In the genomic region with DNA sequence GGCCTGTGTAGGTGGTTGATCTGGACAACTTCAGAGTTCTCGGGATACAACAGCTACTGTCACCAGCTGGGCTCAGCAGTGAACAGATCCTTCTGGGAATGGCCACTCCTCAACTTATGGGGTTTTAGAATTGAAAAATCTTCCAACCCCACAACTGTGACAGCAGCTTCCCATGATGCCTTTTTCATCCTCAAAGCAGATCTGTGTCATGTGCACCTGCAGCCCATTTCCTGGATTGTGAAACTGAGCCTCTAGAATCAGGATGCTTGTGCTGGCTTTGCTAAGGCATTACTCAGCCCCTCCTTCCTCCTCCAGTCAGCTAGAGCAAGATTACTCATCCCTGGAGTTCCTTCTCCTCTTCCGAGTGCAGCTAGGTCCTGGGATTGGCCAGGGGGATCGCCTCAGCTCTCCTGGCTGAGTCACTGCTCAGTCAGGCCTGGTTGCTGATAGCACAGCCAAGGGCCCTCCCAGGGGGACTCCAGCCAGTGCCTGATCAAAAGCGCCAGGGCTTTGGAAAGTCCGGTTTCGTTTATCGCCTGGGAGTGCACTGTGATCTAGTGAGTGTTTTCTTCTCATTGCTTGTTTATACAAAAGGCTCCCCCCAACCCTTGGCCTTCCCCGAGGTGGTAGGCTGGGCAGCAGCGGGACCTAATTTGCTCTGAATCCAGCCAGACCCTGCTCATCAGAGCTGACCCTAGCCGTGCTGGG, we compare ENCODE assay signal across 1 cellular context.
TF ChIP-seq lines count a peak whose summit lies in the region.

No MANE protein-coding gene starts in this region.

TF ChIP-seq in GM23338, 12 proteins besides CTCF, POLR2A, EP300 and RAD21 (continued from another document):
- TF ChIP-seq, protein P1, sequence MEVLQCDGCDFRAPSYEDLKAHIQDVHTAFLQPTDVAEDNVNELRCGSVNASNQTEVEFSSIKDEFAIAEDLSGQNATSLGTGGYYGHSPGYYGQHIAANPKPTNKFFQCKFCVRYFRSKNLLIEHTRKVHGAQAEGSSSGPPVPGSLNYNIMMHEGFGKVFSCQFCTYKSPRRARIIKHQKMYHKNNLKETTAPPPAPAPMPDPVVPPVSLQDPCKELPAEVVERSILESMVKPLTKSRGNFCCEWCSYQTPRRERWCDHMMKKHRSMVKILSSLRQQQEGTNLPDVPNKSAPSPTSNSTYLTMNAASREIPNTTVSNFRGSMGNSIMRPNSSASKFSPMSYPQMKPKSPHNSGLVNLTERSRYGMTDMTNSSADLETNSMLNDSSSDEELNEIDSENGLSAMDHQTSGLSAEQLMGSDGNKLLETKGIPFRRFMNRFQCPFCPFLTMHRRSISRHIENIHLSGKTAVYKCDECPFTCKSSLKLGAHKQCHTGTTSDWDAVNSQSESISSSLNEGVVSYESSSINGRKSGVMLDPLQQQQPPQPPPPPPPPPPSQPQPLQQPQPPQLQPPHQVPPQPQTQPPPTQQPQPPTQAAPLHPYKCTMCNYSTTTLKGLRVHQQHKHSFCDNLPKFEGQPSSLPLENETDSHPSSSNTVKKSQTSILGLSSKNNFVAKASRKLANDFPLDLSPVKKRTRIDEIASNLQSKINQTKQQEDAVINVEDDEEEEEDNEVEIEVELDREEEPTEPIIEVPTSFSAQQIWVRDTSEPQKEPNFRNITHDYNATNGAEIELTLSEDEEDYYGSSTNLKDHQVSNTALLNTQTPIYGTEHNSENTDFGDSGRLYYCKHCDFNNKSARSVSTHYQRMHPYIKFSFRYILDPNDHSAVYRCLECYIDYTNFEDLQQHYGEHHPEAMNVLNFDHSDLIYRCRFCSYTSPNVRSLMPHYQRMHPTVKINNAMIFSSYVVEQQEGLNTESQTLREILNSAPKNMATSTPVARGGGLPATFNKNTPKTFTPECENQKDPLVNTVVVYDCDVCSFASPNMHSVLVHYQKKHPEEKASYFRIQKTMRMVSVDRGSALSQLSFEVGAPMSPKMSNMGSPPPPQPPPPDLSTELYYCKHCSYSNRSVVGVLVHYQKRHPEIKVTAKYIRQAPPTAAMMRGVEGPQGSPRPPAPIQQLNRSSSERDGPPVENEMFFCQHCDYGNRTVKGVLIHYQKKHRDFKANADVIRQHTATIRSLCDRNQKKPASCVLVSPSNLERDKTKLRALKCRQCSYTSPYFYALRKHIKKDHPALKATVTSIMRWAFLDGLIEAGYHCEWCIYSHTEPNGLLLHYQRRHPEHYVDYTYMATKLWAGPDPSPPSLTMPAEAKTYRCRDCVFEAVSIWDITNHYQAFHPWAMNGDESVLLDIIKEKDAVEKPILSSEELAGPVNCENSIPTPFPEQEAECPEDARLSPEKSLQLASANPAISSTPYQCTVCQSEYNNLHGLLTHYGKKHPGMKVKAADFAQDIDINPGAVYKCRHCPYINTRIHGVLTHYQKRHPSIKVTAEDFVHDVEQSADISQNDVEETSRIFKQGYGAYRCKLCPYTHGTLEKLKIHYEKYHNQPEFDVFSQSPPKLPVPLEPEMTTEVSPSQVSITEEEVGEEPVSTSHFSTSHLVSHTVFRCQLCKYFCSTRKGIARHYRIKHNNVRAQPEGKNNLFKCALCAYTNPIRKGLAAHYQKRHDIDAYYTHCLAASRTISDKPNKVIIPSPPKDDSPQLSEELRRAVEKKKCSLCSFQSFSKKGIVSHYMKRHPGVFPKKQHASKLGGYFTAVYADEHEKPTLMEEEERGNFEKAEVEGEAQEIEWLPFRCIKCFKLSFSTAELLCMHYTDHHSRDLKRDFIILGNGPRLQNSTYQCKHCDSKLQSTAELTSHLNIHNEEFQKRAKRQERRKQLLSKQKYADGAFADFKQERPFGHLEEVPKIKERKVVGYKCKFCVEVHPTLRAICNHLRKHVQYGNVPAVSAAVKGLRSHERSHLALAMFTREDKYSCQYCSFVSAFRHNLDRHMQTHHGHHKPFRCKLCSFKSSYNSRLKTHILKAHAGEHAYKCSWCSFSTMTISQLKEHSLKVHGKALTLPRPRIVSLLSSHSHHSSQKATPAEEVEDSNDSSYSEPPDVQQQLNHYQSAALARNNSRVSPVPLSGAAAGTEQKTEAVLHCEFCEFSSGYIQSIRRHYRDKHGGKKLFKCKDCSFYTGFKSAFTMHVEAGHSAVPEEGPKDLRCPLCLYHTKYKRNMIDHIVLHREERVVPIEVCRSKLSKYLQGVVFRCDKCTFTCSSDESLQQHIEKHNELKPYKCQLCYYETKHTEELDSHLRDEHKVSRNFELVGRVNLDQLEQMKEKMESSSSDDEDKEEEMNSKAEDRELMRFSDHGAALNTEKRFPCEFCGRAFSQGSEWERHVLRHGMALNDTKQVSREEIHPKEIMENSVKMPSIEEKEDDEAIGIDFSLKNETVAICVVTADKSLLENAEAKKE (CRISPR knock-in tag; IDR thresholded peaks at IDR 0.05), result no peak
- TF ChIP-seq CREB1 (CRISPR knock-in tag; IDR thresholded peaks at IDR 0.05; ENCODE audit: low read depth) (peak; percentile 20; the same call in 1 of the 2 replicates), STAT1 (IDR thresholded peaks at IDR 0.05; ENCODE audit: unreplicated experiment) (no peak), EZH2 (IDR thresholded peaks at IDR 0.05; ENCODE audit: low read depth, unreplicated experiment) (no peak)
